Comparison of ENCODE assay signal across 8 cellular contexts in the genomic region with DNA sequence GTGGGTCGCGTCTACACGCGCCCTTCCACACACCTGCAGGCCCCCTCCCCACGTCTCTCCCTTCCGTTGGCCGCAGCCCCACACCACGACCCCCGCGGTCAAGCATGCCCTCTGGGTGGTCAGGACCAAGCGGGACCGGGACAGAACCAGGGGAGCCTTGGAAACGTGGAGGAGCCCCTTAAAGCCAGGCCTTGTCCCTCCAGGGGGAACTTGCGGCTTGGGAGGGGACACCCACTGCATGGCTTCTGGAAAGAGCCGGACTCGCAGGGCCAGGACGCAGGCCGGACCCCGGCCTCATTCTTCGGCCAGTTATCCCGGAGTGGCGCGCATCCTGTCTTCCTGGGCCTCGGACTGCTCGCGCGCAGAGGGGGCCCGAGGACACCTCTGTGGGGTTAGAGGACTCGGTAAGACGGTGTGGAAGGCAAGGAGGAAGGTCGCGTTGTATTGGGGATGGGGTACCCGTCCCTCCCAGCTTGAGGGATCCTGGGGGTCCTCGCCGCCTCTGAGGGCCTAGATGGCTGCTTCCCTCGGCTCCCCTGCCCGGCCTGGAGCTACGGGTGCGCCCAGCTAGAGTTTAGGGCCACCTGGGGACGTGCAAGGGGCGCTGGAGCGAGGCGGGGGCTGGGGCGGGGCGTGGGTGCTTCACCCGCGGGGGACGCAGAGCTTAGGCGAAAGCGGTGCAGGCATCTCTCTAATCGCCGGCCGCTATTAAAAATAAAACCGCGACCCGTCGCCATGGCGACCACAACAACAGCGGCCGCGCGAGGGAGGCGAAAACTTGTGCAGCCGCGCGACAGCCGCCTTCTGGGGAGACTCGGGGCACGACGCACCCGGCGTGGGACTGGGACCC. TPM values are rescaled to one million over a fixed set of nuclear protein-coding genes. Genes with fewer than 3 reads are reported as not detected.
DNase-seq lines count a peak whose midpoint lies in the region; ATAC-seq, FAIRE-seq and TF ChIP-seq lines count a peak whose summit lies in the region.

No MANE protein-coding gene starts in this region.

- BruUV-seq in Panc1 (replicated peaks; lab: Mats Ljungman, UMichigan) (no TSS peak), endothelial cell of umbilical vein (replicated peaks; lab: Mats Ljungman, UMichigan) (no TSS peak)

- FAIRE-seq in endothelial cell of umbilical vein (lab: Jason Lieb, UNC): no peak

- no peaks in the 10 kb centered on the region for H3K36me3 Mint-ChIP-seq in natural killer cell treated with Interleukin-12 subunit alpha and Interleukin-12 subunit beta and Interleukin-15 and Interleukin-18, amount 100 ng/mL, for 72 hours

- H3K27me3 ChIP-seq in Panc1 (ENCODE audit: control insufficient read depth, insufficient read depth, low read length) (no peaks in the 10 kb centered on the region; the same call in 1 of the 2 replicates), endothelial cell of umbilical vein (ENCODE audit: control insufficient read depth in 2 of 2, insufficient read depth in 2 of 2, low read length in 2 of 2) (peaks cover 9 to 11% of the 10 kb centered on the region in 2 experiments)

- ATAC-seq in Panc1 (no peak), HG03025 (IDR thresholded peaks at IDR 0.05; ENCODE audit: low FRiP score, unreplicated experiment) (no peak), GM18520 (IDR thresholded peaks at IDR 0.05; ENCODE audit: unreplicated experiment) (no peak), GM18861 (IDR thresholded peaks at IDR 0.05; ENCODE audit: unreplicated experiment) (no peak)
- ATAC-seq in natural killer cell treated with Interleukin-12 subunit alpha and Interleukin-12 subunit beta and Interleukin-15 and Interleukin-18, amount 100 ng/mL, for 72 hours: no peak

- H3K9me3 ChIP-seq in Panc1 (ENCODE audit: control insufficient read depth, insufficient read depth, low read depth, low read length) (no peaks in the 10 kb centered on the region), endothelial cell of umbilical vein (replicated peaks; ENCODE audit: control insufficient read depth, insufficient read depth, low read length) (no peaks in the 10 kb centered on the region)

- intact Hi-C loops in Panc1 (cut with micrococcal nuclease; ENCODE audit: unreplicated experiment) (loop anchor here (5.0 to 10.0 kb wide), 2 partner anchors 113 to 194 kb away; no protein-coding TSS in a partner anchor), endothelial cell of umbilical vein (cut with micrococcal nuclease) (loop anchor here (1.0 to 2.0 kb wide), 2 partner anchors 17 to 61 kb away; no protein-coding TSS in a partner anchor)

- CTCF ChIA-PET in Panc1 (lab: Charles Lee) (no interaction called here), endothelial cell of umbilical vein (lab: Charles Lee) (interaction anchor here (0.9 to 2.5 kb wide), 5 partner anchors 17 to 252 kb away, joined by 3 to 7 read pairs (median 4); no protein-coding TSS in a partner anchor)

- no peak overlapping the region for H3K27ac Mint-ChIP-seq in natural killer cell treated with Interleukin-12 subunit alpha and Interleukin-12 subunit beta and Interleukin-15 and Interleukin-18, amount 100 ng/mL, for 72 hours

- POLR2A ChIA-PET in Panc1 (lab: Charles Lee): no interaction called here
- POLR2A ChIA-PET in endothelial cell of umbilical vein (lab: Charles Lee): interaction anchor here (0.9 kb wide), 1 partner anchor 21 kb away, joined by 3 read pairs; no protein-coding TSS in a partner anchor

- peaks cover 0 to 4% of the 10 kb centered on the region in 2 donors for H3K4me1 Mint-ChIP-seq in natural killer cell treated with Interleukin-12 subunit alpha and Interleukin-12 subunit beta and Interleukin-15 and Interleukin-18, amount 100 ng/mL, for 72 hours (ENCODE audit: low read depth in 2 of 2)

- dilution Hi-C loops in endothelial cell of umbilical vein (cut with MboI; ENCODE audit: extremely low pct_ligation_motif_present, low sequenced_read_pairs): no loop called here

- DNase-seq in NCI-H2171 (lab: John Stamatoyannopoulos, UW) (peak; percentile 35), NCI-H2171 treated with DMSO at 0.1 percent for 48 hours (lab: John Stamatoyannopoulos, UW) (no peak), Panc1 (ENCODE audit: low read depth, low spot score) (no peak), endothelial cell of umbilical vein (ENCODE audit: low read depth, low spot score) (peak; percentile 29)
- no peak for DNase-seq in natural killer cell treated with Interleukin-12 subunit alpha and Interleukin-12 subunit beta and Interleukin-15 and Interleukin-18, amount 100 ng/mL, for 72 hours (ENCODE audit: low spot score)

- H4K20me1 ChIP-seq in endothelial cell of umbilical vein (replicated peaks; ENCODE audit: control insufficient read depth, extremely low read depth, insufficient read depth, low read length): no peaks in the 10 kb centered on the region

- in situ Hi-C loops in Panc1 (cut with HindIII; ENCODE audit: low pct_unique_long_range_greater_than_20kb, low sequenced_read_pairs): no loop called here

- H3K4me3 Mint-ChIP-seq in natural killer cell treated with Interleukin-12 subunit alpha and Interleukin-12 subunit beta and Interleukin-15 and Interleukin-18, amount 100 ng/mL, for 72 hours: peak overlapping the region; percentile 10

- no peak for TF ChIP-seq POLR2A in endothelial cell of umbilical vein (IDR thresholded peaks at IDR 0.05; ENCODE audit: low read depth, low read length)

- peak overlapping the region; percentile 26 for H3K4me2 ChIP-seq in endothelial cell of umbilical vein (ENCODE audit: insufficient read depth, low read length)

- no peak overlapping the region for H3K27ac ChIP-seq in Panc1 (ENCODE audit: low read length)
- H3K27ac ChIP-seq in endothelial cell of umbilical vein (ENCODE audit: insufficient read depth, low read depth, low read length): no peak overlapping the region

- H2AFZ ChIP-seq in endothelial cell of umbilical vein (ENCODE audit: low read depth, low read length): no peak overlapping the region

- H3K4me3 ChIP-seq in Panc1 (ENCODE audit: low read depth in 2 of 2, low read length in 2 of 2) (peak overlapping the region; percentile 46 to 60), endothelial cell of umbilical vein (replicated peaks in 1 of 3; ENCODE audit: insufficient read depth in 1 of 3, low read depth in 1 of 3, low read length in 3 of 3) (peak overlapping the region in 2 of 3 experiments; percentile 23 to 35)

- H3K9ac ChIP-seq in endothelial cell of umbilical vein (replicated peaks; ENCODE audit: extremely low read depth, insufficient read depth, low read length): peak overlapping the region; percentile 34

- peaks cover 7 to 15% of the 10 kb centered on the region in 2 donors for H3K27me3 Mint-ChIP-seq in natural killer cell treated with Interleukin-12 subunit alpha and Interleukin-12 subunit beta and Interleukin-15 and Interleukin-18, amount 100 ng/mL, for 72 hours

- H3K36me3 ChIP-seq in Panc1 (ENCODE audit: control insufficient read depth, insufficient read depth, low read length): no peaks in the 10 kb centered on the region; the same call in 1 of the 2 replicates
- H3K36me3 ChIP-seq in endothelial cell of umbilical vein (ENCODE audit: control insufficient read depth in 2 of 2, extremely low read depth in 1 of 2, insufficient read depth in 2 of 2, low read length in 2 of 2): no peaks in the 10 kb centered on the region

- TF ChIP-seq CTCF in Panc1 (IDR thresholded peaks at IDR 0.05) (no peak), endothelial cell of umbilical vein (IDR thresholded peaks at IDR 0.05; ENCODE audit: extremely low read depth in 1 of 2, insufficient read depth in 1 of 2, low read depth in 1 of 2, low read length in 2 of 2) (no peak)

- H3K9me1 ChIP-seq in endothelial cell of umbilical vein (replicated peaks; ENCODE audit: control insufficient read depth, extremely low read depth, insufficient read depth, low read length): no peaks in the 10 kb centered on the region

- peaks cover 24% of the 10 kb centered on the region for H3K79me2 ChIP-seq in endothelial cell of umbilical vein (ENCODE audit: control insufficient read depth, insufficient read depth, low read length)

- H3K4me1 ChIP-seq in Panc1 (ENCODE audit: control insufficient read depth, insufficient read depth, low read length) (peaks cover 19% of the 10 kb centered on the region), endothelial cell of umbilical vein (ENCODE audit: control insufficient read depth, extremely low read depth, insufficient read depth, low read length) (peaks cover 14% of the 10 kb centered on the region)

- no peaks in the 10 kb centered on the region for H3K9me3 Mint-ChIP-seq in natural killer cell treated with Interleukin-12 subunit alpha and Interleukin-12 subunit beta and Interleukin-15 and Interleukin-18, amount 100 ng/mL, for 72 hours

TF ChIP-seq in endothelial cell of umbilical vein, 7 proteins besides CTCF, POLR2A, EP300 and RAD21:
- peak; percentile 69 for TF ChIP-seq EZH2 (IDR thresholded peaks at IDR 0.05; ENCODE audit: borderline replicate concordance, low read depth, low read length, severe bottlenecking)
- no peak for TF ChIP-seq FOS (IDR thresholded peaks at IDR 0.05; ENCODE audit: borderline replicate concordance, insufficient read depth, low read length)

RNA-seq across cellular contexts. Expression of gene PDGFA, which starts 1.8 kb away (rescaled TPM):
- total RNA-seq in Panc1 (2021; ENCODE audit: unreplicated experiment) (18.5 TPM), endothelial cell of umbilical vein (62.4 and 68.1 TPM in 2 replicates)
- polyA plus RNA-seq in Panc1 (2012; ENCODE audit: insufficient read length): 18.1 TPM
- polyA plus RNA-seq in endothelial cell of umbilical vein: 17.4 and 23.2 TPM in 2 replicates
- polyA plus RNA-seq in endothelial cell of umbilical vein (2011; cell fraction: cytosol; rRNA removed): 17.9 and 24.0 TPM in 2 replicates
- 20.1 and 24.5 TPM in 2 replicates for polyA plus RNA-seq in endothelial cell of umbilical vein (2011; cell fraction: nucleus; rRNA removed)
- polyA plus RNA-seq in endothelial cell of umbilical vein (2012): 14.5 and 16.4 TPM in 2 replicates
- polyA minus RNA-seq in endothelial cell of umbilical vein: 51.3 and 58.0 TPM in 2 replicates
- 23.2 TPM for polyA minus RNA-seq in endothelial cell of umbilical vein (2011; cell fraction: cytosol; rRNA and poly(A)+ RNA removed)
- polyA minus RNA-seq in endothelial cell of umbilical vein (2011; cell fraction: nucleus; rRNA and poly(A)+ RNA removed): 8.3 and 12.9 TPM in 2 replicates
- total RNA-seq in natural killer cell treated with Interleukin-12 subunit alpha and Interleukin-12 subunit beta and Interleukin-15 and Interleukin-18, amount 100 ng/mL, for 72 hours: 1 to 10 TPM; 1.3 to 5.0 TPM

Comparison
In these comparisons a context has a peak if more than half of its experiments do, and no peak if none do; other contexts are left out.
1. DNase-seq: peak in NCI-H2171 (single experiment) and endothelial cell of umbilical vein (single experiment); none in NCI-H2171 treated with DMSO at 0.1 percent for 48 hours (single experiment), Panc1 (single experiment) and natural killer cell treated with Interleukin-12 subunit alpha and Interleukin-12 subunit beta and Interleukin-15 and Interleukin-18, amount 100 ng/mL, for 72 hours (single experiment).